ENCODE assay signal across 26 cellular contexts in genomic region chr15:60706145-60706544, GRCh38.
"Had no signal": no experiment of that assay in that cellular context is flagged by ENCODE, and none has a peak within 500 bp of the region (broad histone marks: within the 10 kb centered on the region; RNA-seq: fewer than 3 reads in every experiment).

No MANE protein-coding gene starts in this region.

- H3K36me3 Mint-ChIP-seq: stimulated activated effector memory CD8-positive, alpha-beta T cell treated with anti-CD3 and anti-CD28 coated beads, Interleukin-12 subunit alpha, Interleukin-12 subunit beta, amount 100 ng/mL, for 72 hours; type B pancreatic cell had no signal

- ATAC-seq: effector memory CD8-positive, alpha-beta T cell; esophagus mucosa; gastrocnemius medialis; left cardiac atrium; left lung; naive thymus-derived CD8-positive, alpha-beta T cell; psoas muscle; right cardiac atrium; stimulated activated effector memory CD8-positive, alpha-beta T cell treated with anti-CD3 and anti-CD28 coated beads, Interleukin-12 subunit alpha, Interleukin-12 subunit beta, amount 100 ng/mL, for 72 hours had no signal

- H3K4me3 Mint-ChIP-seq: effector memory CD8-positive, alpha-beta T cell; naive thymus-derived CD8-positive, alpha-beta T cell; nephron progenitor cell; stimulated activated effector memory CD8-positive, alpha-beta T cell treated with anti-CD3 and anti-CD28 coated beads, Interleukin-12 subunit alpha, Interleukin-12 subunit beta, amount 100 ng/mL, for 72 hours; type B pancreatic cell had no signal

- H3K4me3 ChIP-seq: gastrocnemius medialis, hepatocyte, left lung, psoas muscle, sigmoid colon, testis, tibial artery had no signal

- H3K9me3 ChIP-seq: gastrocnemius medialis, left lung, neutrophil, psoas muscle, sigmoid colon, testis, tibial artery had no signal

- H3K79me2 ChIP-seq: hepatocyte had no signal

- H3K27me3 Mint-ChIP-seq: effector memory CD8-positive, alpha-beta T cell; naive thymus-derived CD8-positive, alpha-beta T cell had no signal

- H3K4me2 ChIP-seq: hepatocyte had no signal

- H3K4me1 ChIP-seq: sigmoid colon, testis, tibial artery had no signal

- H2AFZ ChIP-seq: hepatocyte had no signal

- DNase-seq: cortex of kidney; effector memory CD8-positive, alpha-beta T cell; foreskin fibroblast; gastrocnemius medialis; head of caudate nucleus; left cardiac atrium; left lung; naive thymus-derived CD8-positive, alpha-beta T cell; nephron progenitor cell; psoas muscle; right cardiac atrium; sigmoid colon; stimulated activated CD4-positive, alpha-beta T cell treated with anti-CD3 and anti-CD28 coated beads, Interleukin-2, amount 100 ng/mL, for 24 hours; stimulated activated CD4-positive, alpha-beta T cell treated with anti-CD3 and anti-CD28 coated beads, Interleukin-4, amount 100 ng/mL, for 24 hours; stimulated activated naive CD4-positive, alpha-beta T cell treated with Interleukin-2 at 50 U/mL for 16 hours; substantia nigra; testis; tibial artery had no signal

- H3K27ac ChIP-seq: epithelial cell of prostate, gastrocnemius medialis, hepatocyte, left lung, neutrophil, psoas muscle, sigmoid colon, testis, tibial artery had no signal

- H3K27ac Mint-ChIP-seq: effector memory CD8-positive, alpha-beta T cell; naive thymus-derived CD8-positive, alpha-beta T cell; nephron progenitor cell; stimulated activated effector memory CD8-positive, alpha-beta T cell treated with anti-CD3 and anti-CD28 coated beads, Interleukin-12 subunit alpha, Interleukin-12 subunit beta, amount 100 ng/mL, for 72 hours; type B pancreatic cell had no signal

- H3K27me3 ChIP-seq: gastrocnemius medialis, hepatocyte, left lung, neutrophil, sigmoid colon, testis, tibial artery had no signal

- FAIRE-seq: endometrium, islet of Langerhans had no signal

- H3K9me3 Mint-ChIP-seq: naive thymus-derived CD8-positive, alpha-beta T cell; nephron progenitor cell; stimulated activated effector memory CD8-positive, alpha-beta T cell treated with anti-CD3 and anti-CD28 coated beads, Interleukin-12 subunit alpha, Interleukin-12 subunit beta, amount 100 ng/mL, for 72 hours; type B pancreatic cell had no signal

- H3K36me3 ChIP-seq: gastrocnemius medialis, left lung, neutrophil, sigmoid colon, tibial artery had no signal
